Comparison of ENCODE assay signal across 8 cellular contexts in genomic region chr15:52018693-52019393, GRCh38. TPM values are rescaled to one million over a fixed set of nuclear protein-coding genes. Genes with fewer than 3 reads are reported as not detected.
A peak's percentile ranks its signal among the peaks of the same experiment; 100 is the strongest.
DNase-seq lines count a peak whose midpoint lies in the region; ATAC-seq, FAIRE-seq and TF ChIP-seq lines count a peak whose summit lies in the region.

MAPK6 (plus strand) TSS chr15:52019219; CDS start chr15:52046461, 27,242 bp downstream.

- ATAC-seq in HG02759 (IDR thresholded peaks at IDR 0.05; ENCODE audit: unreplicated experiment) (peak; percentile 84), left cardiac atrium (peak; percentile 94 to 96)

- TF ChIP-seq POLR2A in GM12892 (IDR thresholded peaks at IDR 0.05; ENCODE audit: low read depth, low read length) (peak; percentile 85), prostate gland (IDR thresholded peaks at IDR 0.05) (peak; percentile 97)

- TF ChIP-seq CTCF in prostate gland (IDR thresholded peaks at IDR 0.05): peak in 1 of 4 experiments; percentile 12

- intact Hi-C loops in T-helper 1 cell treated with Interleukin-12 subunit alpha and Interleukin-12 subunit beta and Interleukin-4 antibody, amounts not matched to agents 30 ng/mL and 1 ng/mL, for 36 hours (cut with micrococcal nuclease): no loop called here
- intact Hi-C loops in left cardiac atrium (cut with DNase I): no loop called here
- intact Hi-C loops in prostate gland (cut with DNase I): loop anchor here (5.0 kb wide), 1 partner anchor 47 kb away; the partner anchor contains the start of gene LEO1

- peak within 1 kb of the TSS; percentile 67 to 71 for H3K4me3 ChIP-seq in prostate gland

- peak; percentile 78 for FAIRE-seq in GM12892 (lab: Jason Lieb, UNC)

- no peaks in the 10 kb centered on the region for H3K27me3 ChIP-seq in prostate gland (replicated peaks; ENCODE audit: insufficient read depth)

- H3K9me3 ChIP-seq in prostate gland: no peaks in the 10 kb centered on the region

- peak within 1 kb of the TSS; percentile 96 for H3K27ac ChIP-seq in prostate gland

- no peaks in the 10 kb centered on the region for H3K36me3 ChIP-seq in prostate gland

- peak; percentile 95 for DNase-seq in GM12892 (ENCODE audit: insufficient read length)
- DNase-seq in NCI-H1436 (lab: John Stamatoyannopoulos, UW): peak; percentile 91
- peak; percentile 86 for DNase-seq in amniotic epithelial cell (ENCODE audit: low read depth)
- DNase-seq in left cardiac atrium: peak; percentile 94
- peak; percentile 93 for DNase-seq in prostate gland (ENCODE audit: low spot score)
- peak; percentile 94 for DNase-seq in ureter (ENCODE audit: low spot score)

- no peaks in the 10 kb centered on the region for H3K4me1 ChIP-seq in prostate gland (replicated peaks)

- WGBS in prostate gland: 3% methylated on average over 59 of the region's 59 CpGs

RNA-seq across cellular contexts. Expression of gene MAPK6, which starts in this region (rescaled TPM):
- 48.3 TPM for polyA plus RNA-seq in GM12892 (2012; ENCODE audit: missing spikeins)
- 31.4 and 31.6 TPM in 2 replicates for total RNA-seq in T-helper 1 cell treated with Interleukin-12 subunit alpha and Interleukin-12 subunit beta and Interleukin-4 antibody, amounts not matched to agents 30 ng/mL and 1 ng/mL, for 36 hours
- total RNA-seq in left cardiac atrium (10 to 100 TPM; 16.6 to 21.5 TPM), prostate gland (10 to 100 TPM; 22.1 to 23.8 TPM), ureter (31.9 TPM)

Comparison
In these comparisons a context has a peak if more than half of its experiments do, and no peak if none do; other contexts are left out.
1. Peak in every context shown above with its lines: DNase-seq, ATAC-seq, H3K4me3 ChIP-seq and H3K27ac ChIP-seq.